In genomic region chr22:27633296-27633871, GRCh38 we compare ENCODE assay signal across 22 cellular contexts.
"Had no signal": no experiment of that assay in that cellular context is flagged by ENCODE, and none has a peak within 500 bp of the region (broad histone marks: within the 10 kb centered on the region; RNA-seq: fewer than 3 reads in every experiment).

No MANE protein-coding gene starts in this region.

- H3K4me3 ChIP-seq: coronary artery, dorsolateral prefrontal cortex, gastrocnemius medialis, hepatocyte, spleen, testis, transverse colon, uterus had no signal

- H3K4me2 ChIP-seq: hepatocyte had no signal

- H3K27ac ChIP-seq: coronary artery, dorsolateral prefrontal cortex, gastrocnemius medialis, hepatocyte, spleen, testis, transverse colon, uterus had no signal

- H3K79me2 ChIP-seq: hepatocyte had no signal

- H3K36me3 ChIP-seq: gastrocnemius medialis, spleen, transverse colon, uterus had no signal

- DNase-seq: activated CD4-positive, alpha-beta T cell treated with anti-CD3 and anti-CD28 coated beads for 48 hours; activated CD4-positive, alpha-beta T cell treated with anti-CD3 and anti-CD28 coated beads, Interleukin-2, amount 50 U/mL, for 48 hours; activated CD8-positive, alpha-beta memory T cell treated with anti-CD3 and anti-CD28 coated beads for 24 hours; activated effector memory CD4-positive, alpha-beta T cell treated with Interleukin-2 at 50 U/mL for 16 hours; activated naive CD4-positive, alpha-beta T cell treated with Interleukin-2 at 50 U/mL for 16 hours; anterior cingulate cortex; effector memory CD4-positive, alpha-beta T cell; gastrocnemius medialis; glutamatergic neuron; islet precursor cell; mammary epithelial cell; naive B cell; spleen; stimulated activated naive CD4-positive, alpha-beta T cell; testis; transverse colon; uterus had no signal

- H3K27ac Mint-ChIP-seq: activated naive CD8-positive, alpha-beta T cell had no signal

- H3K4me1 Mint-ChIP-seq: naive B cell had no signal

- H2AFZ ChIP-seq: hepatocyte had no signal

- H3K27me3 ChIP-seq: dorsolateral prefrontal cortex, gastrocnemius medialis, hepatocyte, testis, uterus had no signal

- H3K9me3 ChIP-seq: gastrocnemius medialis, spleen, testis, transverse colon, uterus had no signal

- H3K4me3 Mint-ChIP-seq: activated naive CD8-positive, alpha-beta T cell; naive B cell; neural crest cell had no signal

- H3K9me3 Mint-ChIP-seq: neural crest cell had no signal

- H3K36me3 Mint-ChIP-seq: activated naive CD8-positive, alpha-beta T cell; naive B cell had no signal

- H3K4me1 ChIP-seq: spleen, testis, transverse colon, uterus had no signal
